Comparison of ENCODE assay signal across 19 cellular contexts in the genomic region with DNA sequence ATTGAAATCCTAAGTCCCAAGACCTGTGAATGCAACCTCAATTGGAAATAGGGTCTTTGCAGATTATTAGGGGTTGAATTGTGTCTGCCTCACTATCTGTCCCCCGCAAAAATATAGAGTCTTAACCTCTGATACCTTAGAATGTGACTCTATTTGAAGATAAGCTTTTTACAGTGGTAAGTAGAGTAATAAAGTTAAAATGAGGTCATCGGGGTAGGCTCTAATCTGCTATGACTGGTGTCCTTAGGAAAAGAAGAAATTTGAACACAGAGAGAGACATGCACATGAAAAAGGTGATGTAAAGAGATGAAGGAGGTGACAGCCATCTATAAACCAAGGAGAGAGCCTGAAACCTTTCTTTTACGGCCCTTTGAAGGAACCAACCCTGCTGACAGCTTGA.
DNase-seq lines count a peak whose midpoint lies in the region; ATAC-seq, FAIRE-seq and TF ChIP-seq lines count a peak whose summit lies in the region.
"Had no signal": no experiment of that assay in that cellular context is flagged by ENCODE, and none has a peak within 500 bp of the region (broad histone marks: within the 10 kb centered on the region; RNA-seq: fewer than 3 reads in every experiment).

No MANE protein-coding gene starts in this region.

- H2AFZ ChIP-seq in HepG2 (ENCODE audit: low read length) (no peak overlapping the region), K562 (ENCODE audit: low read depth, low read length) (no peak overlapping the region)

- H3K9me3 ChIP-seq in HepG2 (ENCODE audit: low read length) (0 out of 2 replicates have a peak, but pooled peaks cover 4% of the 10 kb centered on the region), right lobe of liver (no peaks in the 10 kb centered on the region), K562 (replicated peaks; ENCODE audit: control insufficient read depth, insufficient read depth, low read depth, low read length) (no peaks in the 10 kb centered on the region)

- WGBS in HepG2 (ENCODE audit: low lambda C conversion rate): 1% methylated on average over 3 of the region's 3 CpGs
- 86% methylated on average over 3 of the region's 3 CpGs for WGBS in right lobe of liver (ENCODE audit: insufficient coverage, low coverage, low lambda C conversion rate, missing lambda C conversion rate)
- WGBS in K562 (ENCODE audit: insufficient coverage, low coverage, missing lambda C conversion rate): 15% methylated on average over 3 of the region's 3 CpGs

- TF ChIP-seq RAD21 in HepG2 (CRISPR knock-in tag; IDR thresholded peaks at IDR 0.05) (no peak), K562 (CRISPR knock-in tag; conservative IDR thresholded peaks at IDR 0.05 in 1 of 2, IDR thresholded peaks at IDR 0.05 in 1 of 2) (no peak)

- H3K27me3 ChIP-seq in HepG2 (ENCODE audit: control insufficient read depth in 1 of 2, insufficient read depth in 2 of 2, low read length in 2 of 2) (no peaks in the 10 kb centered on the region), right lobe of liver (no peaks in the 10 kb centered on the region), K562 (ENCODE audit: control insufficient read depth in 2 of 2, insufficient read depth in 2 of 2, low read length in 2 of 2) (no peaks in the 10 kb centered on the region)
- H3K27me3 ChIP-seq: BLaER1 treated with 17β-estradiol and CSF1 and Interleukin-3, amounts not matched to agents 10 nM and 100 nM had no signal

- no peak for DNase-seq in HepG2 (ENCODE audit: low spot score)
- no peak for DNase-seq in right lobe of liver
- DNase-seq in K562 (ENCODE audit: extremely low read depth in 1 of 4, low spot score in 3 of 4): no peak
- DNase-seq: AML-193; Caco-2; Calu3; CD4-positive, alpha-beta T cell; CD8-positive, alpha-beta T cell; DMS79 treated with DMSO at 0.1 percent for 48 hours; GF-D8 had no signal

- TF ChIP-seq CTCF in HepG2 (CRISPR knock-in tag; IDR thresholded peaks at IDR 0.05) (no peak), right lobe of liver (IDR thresholded peaks at IDR 0.05) (no peak), K562 (IDR thresholded peaks at IDR 0.05 in 2 of 3, conservative IDR thresholded peaks at IDR 0.05 in 1 of 3; ENCODE audit: insufficient read depth in 2 of 3, low read depth in 1 of 3, low read length in 3 of 3) (no peak)

- no peaks in the 10 kb centered on the region for H4K20me1 ChIP-seq in HepG2 (ENCODE audit: insufficient read depth, low read length)
- H4K20me1 ChIP-seq in K562 (replicated peaks; ENCODE audit: control insufficient read depth, insufficient read depth, low read length): no peaks in the 10 kb centered on the region
- H4K20me1 ChIP-seq: BLaER1 treated with 17β-estradiol and CSF1 and Interleukin-3, amounts not matched to agents 10 nM and 100 nM had no signal

- intact Hi-C loops in HepG2 (cut with micrococcal nuclease; ENCODE audit: unreplicated experiment) (no loop called here), right lobe of liver (cut with DNase I) (no loop called here), K562 (cut with micrococcal nuclease) (no loop called here)

- TF ChIP-seq EP300 in HepG2 (IDR thresholded peaks at IDR 0.05; ENCODE audit: low read depth in 2 of 2, low read length in 2 of 2) (no peak), HepG2 (CRISPR knock-in tag; IDR thresholded peaks at IDR 0.05; ENCODE audit: borderline replicate concordance) (no peak), K562 (IDR thresholded peaks at IDR 0.05; ENCODE audit: low read length) (no peak)

- no peaks in the 10 kb centered on the region for H3K4me1 ChIP-seq in HepG2 (ENCODE audit: insufficient read depth, low read length)
- no peaks in the 10 kb centered on the region for H3K4me1 ChIP-seq in right lobe of liver
- H3K4me1 ChIP-seq in K562 (replicated peaks in 1 of 2; ENCODE audit: control insufficient read depth in 2 of 2, insufficient read depth in 2 of 2, low read length in 2 of 2): no peaks in the 10 kb centered on the region; a peak in 2 of 5 replicates
- H3K4me1 ChIP-seq: A549; BLaER1 treated with 17β-estradiol and CSF1 and Interleukin-3, amounts not matched to agents 10 nM and 100 nM; Caco-2 had no signal

- POLR2A ChIA-PET in HepG2 (lab: Yijun Ruan, JAX) (no interaction called here), K562 (lab: Yijun Ruan, JAX) (no interaction called here)

- H3K9me1 ChIP-seq in K562 (ENCODE audit: control insufficient read depth, insufficient read depth, low read length): no peaks in the 10 kb centered on the region

- ATAC-seq in HepG2 (no peak), right lobe of liver (no peak), K562 (no peak), GM19397 (IDR thresholded peaks at IDR 0.05; ENCODE audit: unreplicated experiment) (no peak), esophagus mucosa (no peak)
- ATAC-seq: A549; CD8-positive, alpha-beta T cell had no signal

- H3K4me2 ChIP-seq in HepG2 (ENCODE audit: low read depth, low read length) (no peak overlapping the region), K562 (ENCODE audit: insufficient read depth, low read length) (no peak overlapping the region)
- H3K4me2 ChIP-seq: A549; BLaER1 treated with 17β-estradiol and CSF1 and Interleukin-3, amounts not matched to agents 10 nM and 100 nM had no signal

- no peaks in the 10 kb centered on the region for H3K36me3 ChIP-seq in HepG2 (replicated peaks in 1 of 2; ENCODE audit: control insufficient read depth in 1 of 2, insufficient read depth in 2 of 2, low read length in 2 of 2)
- H3K36me3 ChIP-seq in right lobe of liver: no peaks in the 10 kb centered on the region
- H3K36me3 ChIP-seq in K562 (ENCODE audit: control insufficient read depth, insufficient read depth, low read length): no peaks in the 10 kb centered on the region
- H3K36me3 ChIP-seq: BLaER1 treated with 17β-estradiol and CSF1 and Interleukin-3, amounts not matched to agents 10 nM and 100 nM had no signal

- CTCF ChIA-PET in HepG2 (lab: Yijun Ruan, JAX; ENCODE audit: low intra/inter-chr PET ratio, low total read pairs): no interaction called here
- CTCF ChIA-PET in K562 (lab: Yijun Ruan, JAX; ENCODE audit: low intra/inter-chr PET ratio): no interaction called here

- TF ChIP-seq POLR2A in HepG2 (IDR thresholded peaks at IDR 0.05; ENCODE audit: insufficient read depth in 1 of 2, low read depth in 2 of 2, low read length in 2 of 2) (no peak), right lobe of liver (IDR thresholded peaks at IDR 0.05) (no peak), K562 (conservative IDR thresholded peaks at IDR 0.05) (no peak)

- in situ Hi-C loops in HepG2 (cut with HindIII; ENCODE audit: extremely low pct_ligation_motif_present, low pct_unique_long_range_greater_than_20kb): no loop called here
- in situ Hi-C loops in K562 (cut with MboI): no loop called here

- H3K9ac ChIP-seq in HepG2 (ENCODE audit: insufficient read depth, low read depth, low read length) (no peak overlapping the region), K562 (ENCODE audit: insufficient read depth in 1 of 2, low read depth in 2 of 2, low read length in 2 of 2) (no peak overlapping the region)
- H3K9ac ChIP-seq: BLaER1 treated with 17β-estradiol and CSF1 and Interleukin-3, amounts not matched to agents 10 nM and 100 nM had no signal

- H3K4me3 ChIP-seq in HepG2 (replicated peaks in 1 of 3; ENCODE audit: insufficient read depth in 1 of 3, low read depth in 2 of 3, low read length in 3 of 3): no peak overlapping the region
- no peak overlapping the region for H3K4me3 ChIP-seq in right lobe of liver
- H3K4me3 ChIP-seq in K562: no peak overlapping the region
- H3K4me3 ChIP-seq: A549; BLaER1 treated with 17β-estradiol and CSF1 and Interleukin-3, amounts not matched to agents 10 nM and 100 nM had no signal

- FAIRE-seq in HepG2 (lab: Jason Lieb, UNC): no peak
- no peak for FAIRE-seq in K562 (lab: Jason Lieb, UNC)
- FAIRE-seq: A549, D721Med, G401.6, GM12891 had no signal

- no peak overlapping the region for H3K27ac ChIP-seq in HepG2 (ENCODE audit: extremely low read length, insufficient read depth, low read length)
- H3K27ac ChIP-seq in right lobe of liver: no peak overlapping the region
- H3K27ac ChIP-seq in K562 (ENCODE audit: extremely low read depth, low read depth, low read length): no peak overlapping the region
- H3K27ac ChIP-seq: 22Rv1; A549; BLaER1 treated with 17β-estradiol and CSF1 and Interleukin-3, amounts not matched to agents 10 nM and 100 nM; C4-2B had no signal

- no TSS peak for BruUV-seq in HepG2 (replicated peaks; lab: Mats Ljungman, UMichigan)
- no TSS peak for BruUV-seq in K562 (replicated peaks; lab: Mats Ljungman, UMichigan)

- no peaks in the 10 kb centered on the region for H3K79me2 ChIP-seq in HepG2 (ENCODE audit: insufficient read depth, low read length)
- H3K79me2 ChIP-seq in K562 (ENCODE audit: control insufficient read depth, insufficient read depth, low read length): no peaks in the 10 kb centered on the region

TF ChIP-seq in HepG2, 621 proteins besides CTCF, POLR2A, EP300 and RAD21:
- TF ChIP-seq KDM5B (CRISPR knock-in tag; IDR thresholded peaks at IDR 0.05; ENCODE audit: borderline replicate concordance): no peak
- 0 out of 2 replicates have a peak, but pooled peaks have one; percentile 8 for TF ChIP-seq ATF7 (IDR thresholded peaks at IDR 0.05)
- no peak for TF ChIP-seq ATF7 (CRISPR knock-in tag; IDR thresholded peaks at IDR 0.05)

TF ChIP-seq in K562, 482 proteins besides CTCF, POLR2A, EP300 and RAD21:
- TF ChIP-seq GABPB2 (CRISPR knock-in tag; conservative IDR thresholded peaks at IDR 0.05): no peak
- TF ChIP-seq, protein P1, sequence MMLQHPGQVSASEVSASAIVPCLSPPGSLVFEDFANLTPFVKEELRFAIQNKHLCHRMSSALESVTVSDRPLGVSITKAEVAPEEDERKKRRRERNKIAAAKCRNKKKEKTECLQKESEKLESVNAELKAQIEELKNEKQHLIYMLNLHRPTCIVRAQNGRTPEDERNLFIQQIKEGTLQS (IDR thresholded peaks at IDR 0.05): peak; percentile 54; the same call in 1 of the 2 replicates
- TF ChIP-seq, protein P1 (CRISPR knock-in tag; conservative IDR thresholded peaks at IDR 0.05): no peak
